In the genomic region with DNA sequence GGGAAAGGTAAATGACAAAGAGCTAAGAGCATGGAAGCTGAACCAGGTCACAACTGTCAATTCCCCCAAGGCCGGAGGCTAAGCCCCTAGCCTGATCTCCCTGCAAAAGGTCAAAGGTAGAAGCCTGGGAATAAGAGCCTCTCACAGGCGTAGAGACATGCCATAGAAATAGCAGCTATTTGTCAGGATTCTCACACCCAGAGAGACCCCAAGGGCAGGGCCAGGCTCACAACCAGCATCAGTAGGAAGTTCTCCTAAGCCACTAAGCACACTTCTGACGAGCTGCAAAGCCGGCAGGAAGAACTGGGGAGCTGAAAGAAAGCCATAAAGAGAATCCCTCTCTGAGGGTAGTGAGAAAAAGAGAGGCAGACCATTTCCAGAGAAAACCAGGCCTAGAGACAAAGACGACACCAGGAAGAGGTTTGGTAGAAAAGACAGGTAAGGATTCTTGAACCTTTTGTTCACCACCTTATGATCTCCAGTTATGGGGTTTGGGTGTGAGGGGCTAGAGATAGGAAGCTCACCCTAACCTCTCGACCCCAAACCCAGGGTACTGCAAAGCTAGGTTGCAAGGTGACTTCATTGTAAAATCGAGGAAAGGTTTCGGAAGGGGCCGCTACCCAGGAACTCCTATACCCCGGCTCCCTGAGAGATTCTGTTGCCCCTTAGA, we compare ENCODE assay signal across 1 cellular context.
TF ChIP-seq lines count a peak whose summit lies in the region.

No MANE protein-coding gene starts in this region.

TF ChIP-seq in GM12878, 131 proteins besides CTCF, POLR2A, EP300 and RAD21:
- TF ChIP-seq POLR2AphosphoS2 (IDR thresholded peaks at IDR 0.05; ENCODE audit: low read depth, low read length) = no peak
- TF ChIP-seq, protein P1, sequence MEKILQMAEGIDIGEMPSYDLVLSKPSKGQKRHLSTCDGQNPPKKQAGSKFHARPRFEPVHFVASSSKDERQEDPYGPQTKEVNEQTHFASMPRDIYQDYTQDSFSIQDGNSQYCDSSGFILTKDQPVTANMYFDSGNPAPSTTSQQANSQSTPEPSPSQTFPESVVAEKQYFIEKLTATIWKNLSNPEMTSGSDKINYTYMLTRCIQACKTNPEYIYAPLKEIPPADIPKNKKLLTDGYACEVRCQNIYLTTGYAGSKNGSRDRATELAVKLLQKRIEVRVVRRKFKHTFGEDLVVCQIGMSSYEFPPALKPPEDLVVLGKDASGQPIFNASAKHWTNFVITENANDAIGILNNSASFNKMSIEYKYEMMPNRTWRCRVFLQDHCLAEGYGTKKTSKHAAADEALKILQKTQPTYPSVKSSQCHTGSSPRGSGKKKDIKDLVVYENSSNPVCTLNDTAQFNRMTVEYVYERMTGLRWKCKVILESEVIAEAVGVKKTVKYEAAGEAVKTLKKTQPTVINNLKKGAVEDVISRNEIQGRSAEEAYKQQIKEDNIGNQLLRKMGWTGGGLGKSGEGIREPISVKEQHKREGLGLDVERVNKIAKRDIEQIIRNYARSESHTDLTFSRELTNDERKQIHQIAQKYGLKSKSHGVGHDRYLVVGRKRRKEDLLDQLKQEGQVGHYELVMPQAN (conservative IDR thresholded peaks at IDR 0.05) = 0 out of 2 replicates have a peak, but pooled peaks have one; percentile 19
